ENCODE assay signal across 1 cellular context in genomic region chr12:53987748-53988147, GRCh38.
A peak's percentile ranks its signal among the peaks of the same experiment; 100 is the strongest.
TF ChIP-seq lines count a peak whose summit lies in the region.

No MANE protein-coding gene starts in this region.

TF ChIP-seq in H1, 55 proteins besides CTCF, POLR2A, EP300 and RAD21:
- TF ChIP-seq BACH1 (IDR thresholded peaks at IDR 0.05; ENCODE audit: low read length) (no peak), CHD1 (IDR thresholded peaks at IDR 0.05; ENCODE audit: low read depth, low read length) (no peak), RXRA (IDR thresholded peaks at IDR 0.05; ENCODE audit: insufficient read depth, low read depth, low read length) (no peak), YY1 (IDR thresholded peaks at IDR 0.05; ENCODE audit: low read depth, low read length) (no peak), CBX8 (IDR thresholded peaks at IDR 0.05; ENCODE audit: borderline replicate concordance, low read depth, low read length) (0 out of 2 replicates have a peak, but pooled peaks have one; percentile 14), HDAC2 (IDR thresholded peaks at IDR 0.05; ENCODE audit: borderline replicate concordance in 1 of 2, low read depth in 2 of 2, low read length in 2 of 2) (no peak), RBBP5 (IDR thresholded peaks at IDR 0.05; ENCODE audit: borderline replicate concordance, low read depth, low read length) (no peak)
